ENCODE assay signal across 22 cellular contexts in genomic region chr7:116330961-116331360, GRCh38.
DNase-seq lines count a peak whose midpoint lies in the region; ATAC-seq, FAIRE-seq and TF ChIP-seq lines count a peak whose summit lies in the region.
"Had no signal": no experiment of that assay in that cellular context is flagged by ENCODE, and none has a peak within 500 bp of the region (broad histone marks: within the 10 kb centered on the region; RNA-seq: fewer than 3 reads in every experiment).

No MANE protein-coding gene starts in this region.

- H3K36me3 ChIP-seq in GM23338 (ENCODE audit: insufficient read depth): no peaks in the 10 kb centered on the region
- H3K36me3 ChIP-seq in astrocyte (ENCODE audit: insufficient read depth, low read length): no peaks in the 10 kb centered on the region
- H3K36me3 ChIP-seq: cardiac muscle cell, sigmoid colon, thoracic aorta had no signal

- H2AFZ ChIP-seq in GM23338 (no peak overlapping the region), astrocyte (ENCODE audit: low read depth, low read length) (no peak overlapping the region)
- H2AFZ ChIP-seq: parathyroid adenoma had no signal

- H3K4me3 ChIP-seq in AG09309 (ENCODE audit: control insufficient read depth, low read depth, low read length) (no peak overlapping the region), GM23338 (no peak overlapping the region), astrocyte (ENCODE audit: insufficient read depth, low read depth, low read length) (no peak overlapping the region), fibroblast of the aortic adventitia (ENCODE audit: low read depth, low read length) (no peak overlapping the region)
- H3K4me3 ChIP-seq: cardiac muscle cell, sigmoid colon, thoracic aorta had no signal

- ATAC-seq in GM23338 (no peak), GM19452 (IDR thresholded peaks at IDR 0.05; ENCODE audit: unreplicated experiment) (no peak), GM21786 (IDR thresholded peaks at IDR 0.05; ENCODE audit: unreplicated experiment) (no peak)
- ATAC-seq: activated CD4-positive, alpha-beta T cell treated with anti-CD3 and anti-CD28 coated beads for 36 hours; activated naive CD8-positive, alpha-beta T cell treated with anti-CD3 and anti-CD28 coated beads, Interleukin-2, amount 50 U/mL, for 24 hours; activated T-helper 17 cell treated with anti-CD3 and anti-CD28 coated beads, Interleukin-2, amount 50 U/mL, for 72 hours; natural killer cell treated with Interleukin-12 subunit alpha and Interleukin-12 subunit beta and Interleukin-15 and Interleukin-18, amount 100 ng/mL, for 72 hours had no signal

- peak overlapping the region; percentile 82; the same call in 1 of the 2 replicates for H3K27ac Mint-ChIP-seq in GM23338
- no peak overlapping the region for H3K27ac Mint-ChIP-seq in astrocyte (ENCODE audit: unreplicated experiment)
- H3K27ac Mint-ChIP-seq: activated CD4-positive, alpha-beta T cell treated with anti-CD3 and anti-CD28 coated beads for 36 hours; activated naive CD8-positive, alpha-beta T cell treated with anti-CD3 and anti-CD28 coated beads, Interleukin-2, amount 50 U/mL, for 24 hours; activated T-helper 17 cell treated with anti-CD3 and anti-CD28 coated beads, Interleukin-2, amount 50 U/mL, for 72 hours; mesothelial cell of epicardium; natural killer cell treated with Interleukin-12 subunit alpha and Interleukin-12 subunit beta and Interleukin-15 and Interleukin-18, amount 100 ng/mL, for 72 hours had no signal

- TF ChIP-seq CTCF in AG09309 (IDR thresholded peaks at IDR 0.05; ENCODE audit: control insufficient read depth, insufficient read depth, low read depth, low read length, missing control alignments) (no peak), GM23338 (conservative IDR thresholded peaks at IDR 0.05; ENCODE audit: low read depth in 2 of 2) (no peak), astrocyte (IDR thresholded peaks at IDR 0.05; ENCODE audit: insufficient read depth, low read depth, low read length) (no peak), fibroblast of the aortic adventitia (IDR thresholded peaks at IDR 0.05; ENCODE audit: insufficient read depth, low read length) (no peak)

- no peaks in the 10 kb centered on the region for H3K9me2 ChIP-seq in GM23338 (ENCODE audit: insufficient read depth)

- H3K4me2 ChIP-seq in GM23338 (peak overlapping the region; percentile 28; the same call in 1 of the 2 replicates), astrocyte (ENCODE audit: low read length) (no peak overlapping the region)

- H3K9ac ChIP-seq in astrocyte (ENCODE audit: low read length): no peak overlapping the region
- H3K9ac ChIP-seq: parathyroid adenoma had no signal

- no peaks in the 10 kb centered on the region for H3K36me3 Mint-ChIP-seq in GM23338 (ENCODE audit: low read depth)
- no peaks in the 10 kb centered on the region for H3K36me3 Mint-ChIP-seq in astrocyte (ENCODE audit: low read depth, unreplicated experiment)
- H3K36me3 Mint-ChIP-seq: mesothelial cell of epicardium; natural killer cell treated with Interleukin-12 subunit alpha and Interleukin-12 subunit beta and Interleukin-15 and Interleukin-18, amount 100 ng/mL, for 72 hours had no signal

- H3K27me3 ChIP-seq in GM23338 (ENCODE audit: insufficient read depth) (no peaks in the 10 kb centered on the region), astrocyte (ENCODE audit: insufficient read depth, low read length) (no peaks in the 10 kb centered on the region)
- H3K27me3 ChIP-seq: cardiac muscle cell, sigmoid colon had no signal

- peak; percentile 89 for DNase-seq in AG09309 (ENCODE audit: low read depth)
- no peak for DNase-seq in GM23338 (ENCODE audit: low spot score)
- DNase-seq in astrocyte (ENCODE audit: low read depth): peak; percentile 90
- peak; percentile 96 for DNase-seq in fibroblast of the aortic adventitia (ENCODE audit: low read depth)
- DNase-seq in NCI-H1436 (lab: John Stamatoyannopoulos, UW): no peak
- no peak for DNase-seq in NCI-H2107 treated with DMSO at 0.1 percent for 48 hours (lab: John Stamatoyannopoulos, UW; ENCODE audit: unreplicated experiment)
- DNase-seq: activated CD4-positive, alpha-beta T cell treated with anti-CD3 and anti-CD28 coated beads for 36 hours; activated naive CD8-positive, alpha-beta T cell treated with anti-CD3 and anti-CD28 coated beads, Interleukin-2, amount 50 U/mL, for 24 hours; DND-41; left cardiac atrium; NCI-H1417; NCI-H526 treated with DMSO at 0.1 percent for 48 hours; sigmoid colon had no signal

- H4K20me1 ChIP-seq in GM23338 (replicated peaks; ENCODE audit: insufficient read depth): no peaks in the 10 kb centered on the region
- no peaks in the 10 kb centered on the region for H4K20me1 ChIP-seq in astrocyte (ENCODE audit: insufficient read depth, low read length)

- H3K27me3 Mint-ChIP-seq in GM23338 (ENCODE audit: insufficient read depth, low read depth, poor library complexity) (no peaks in the 10 kb centered on the region), astrocyte (ENCODE audit: low read depth, unreplicated experiment) (no peaks in the 10 kb centered on the region)

- H3K4me3 Mint-ChIP-seq in GM23338 (no peak overlapping the region), astrocyte (ENCODE audit: unreplicated experiment) (no peak overlapping the region)
- H3K4me3 Mint-ChIP-seq: activated CD4-positive, alpha-beta T cell treated with anti-CD3 and anti-CD28 coated beads for 36 hours; activated naive CD8-positive, alpha-beta T cell treated with anti-CD3 and anti-CD28 coated beads, Interleukin-2, amount 50 U/mL, for 24 hours; activated T-helper 17 cell treated with anti-CD3 and anti-CD28 coated beads, Interleukin-2, amount 50 U/mL, for 72 hours; mesothelial cell of epicardium; natural killer cell treated with Interleukin-12 subunit alpha and Interleukin-12 subunit beta and Interleukin-15 and Interleukin-18, amount 100 ng/mL, for 72 hours had no signal

- H3K4me1 ChIP-seq in GM23338 (ENCODE audit: insufficient read depth) (peaks cover 15% of the 10 kb centered on the region), astrocyte (ENCODE audit: insufficient read depth, low read length) (peaks cover 12% of the 10 kb centered on the region)
- H3K4me1 ChIP-seq: parathyroid adenoma had no signal

- no peaks in the 10 kb centered on the region for H3F3A ChIP-seq in GM23338 (replicated peaks; ENCODE audit: low read depth)

- peaks cover 10% of the 10 kb centered on the region for H3K4me1 Mint-ChIP-seq in GM23338
- peaks cover 14% of the 10 kb centered on the region for H3K4me1 Mint-ChIP-seq in astrocyte (ENCODE audit: low read depth, unreplicated experiment)
- H3K4me1 Mint-ChIP-seq: activated CD4-positive, alpha-beta T cell treated with anti-CD3 and anti-CD28 coated beads for 36 hours; activated naive CD8-positive, alpha-beta T cell treated with anti-CD3 and anti-CD28 coated beads, Interleukin-2, amount 50 U/mL, for 24 hours; activated T-helper 17 cell treated with anti-CD3 and anti-CD28 coated beads, Interleukin-2, amount 50 U/mL, for 72 hours; mesothelial cell of epicardium had no signal

- H3K9me3 Mint-ChIP-seq in GM23338 (no peaks in the 10 kb centered on the region), astrocyte (ENCODE audit: unreplicated experiment) (no peaks in the 10 kb centered on the region)
- H3K9me3 Mint-ChIP-seq: activated naive CD8-positive, alpha-beta T cell treated with anti-CD3 and anti-CD28 coated beads, Interleukin-2, amount 50 U/mL, for 24 hours; activated T-helper 17 cell treated with anti-CD3 and anti-CD28 coated beads, Interleukin-2, amount 50 U/mL, for 72 hours; natural killer cell treated with Interleukin-12 subunit alpha and Interleukin-12 subunit beta and Interleukin-15 and Interleukin-18, amount 100 ng/mL, for 72 hours had no signal

- no peak for FAIRE-seq in astrocyte (lab: Jason Lieb, UNC)
- FAIRE-seq: GM18507 had no signal

- H3K79me2 ChIP-seq in GM23338 (replicated peaks; ENCODE audit: insufficient read depth) (no peaks in the 10 kb centered on the region), astrocyte (ENCODE audit: insufficient read depth, low read length) (peaks cover 11% of the 10 kb centered on the region)
- H3K79me2 ChIP-seq: parathyroid adenoma had no signal

- no peaks in the 10 kb centered on the region for H3K9me3 ChIP-seq in astrocyte (ENCODE audit: insufficient read depth, low read depth, low read length)
- H3K9me3 ChIP-seq: sigmoid colon, thoracic aorta had no signal

- H3K27ac ChIP-seq in GM23338 (ENCODE audit: low read depth) (no peak overlapping the region), astrocyte (ENCODE audit: low read depth, low read length) (no peak overlapping the region)
- H3K27ac ChIP-seq: cardiac muscle cell, parathyroid adenoma had no signal

Comparison
In these comparisons a context has a peak if more than half of its experiments do, and no peak if none do; other contexts are left out.
1. DNase-seq: peak in AG09309 (single experiment), astrocyte (single experiment) and fibroblast of the aortic adventitia (single experiment); none in GM23338 (single experiment), NCI-H1436 (single experiment) and NCI-H2107 treated with DMSO at 0.1 percent for 48 hours (single experiment).